ENCODE assay signal across 8 cellular contexts in the genomic region with DNA sequence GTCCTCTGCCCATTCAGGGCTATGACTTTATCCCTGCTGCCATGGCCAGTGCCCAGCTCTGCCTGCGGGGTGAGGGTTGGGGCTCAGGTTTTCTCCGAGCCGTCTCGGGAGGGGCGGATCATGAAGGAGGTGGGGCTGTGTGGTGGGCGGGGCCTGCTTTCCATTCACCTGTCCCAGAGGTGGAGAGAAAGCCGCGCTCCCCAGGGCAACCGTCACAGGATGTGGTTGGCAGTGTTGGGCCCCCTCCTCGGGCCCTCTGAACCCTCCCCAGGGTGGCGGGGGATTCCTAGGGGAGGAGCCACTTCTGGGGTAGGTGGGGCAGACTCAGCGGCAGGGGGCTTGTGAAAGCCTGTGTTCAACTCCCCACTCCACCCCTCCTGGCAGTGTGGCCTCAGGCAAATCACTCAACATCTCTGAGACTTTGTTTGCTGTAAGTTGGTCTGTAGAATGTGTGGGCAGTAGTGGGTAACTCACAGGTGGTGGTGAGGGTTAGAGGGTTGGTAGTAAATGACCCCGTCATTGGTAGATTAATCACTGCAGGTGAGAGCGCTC. TPM values are rescaled to one million over a fixed set of nuclear protein-coding genes. Genes with fewer than 3 reads are reported as not detected.
A peak's percentile ranks its signal among the peaks of the same experiment; 100 is the strongest.
DNase-seq lines count a peak whose midpoint lies in the region; ATAC-seq and TF ChIP-seq lines count a peak whose summit lies in the region.

No MANE protein-coding gene starts in this region.

- in situ Hi-C loops in ACHN (cut with HindIII; ENCODE audit: low pct_ligation_motif_present, low pct_unique_long_range_greater_than_20kb, low sequenced_read_pairs): no loop called here

- H3K9me2 ChIP-seq in OCI-LY1 (ENCODE audit: low read depth, low read length): no peaks in the 10 kb centered on the region

- H3K27ac ChIP-seq in OCI-LY1 (ENCODE audit: low read depth, low read length, poor library complexity, severe bottlenecking): peak overlapping the region; percentile 95
- no peak overlapping the region for H3K27ac ChIP-seq in lower lobe of right lung

- no peaks in the 10 kb centered on the region for H3K9me3 Mint-ChIP-seq in stimulated activated effector memory CD8-positive, alpha-beta T cell treated with anti-CD3 and anti-CD28 coated beads, Interleukin-12 subunit alpha, Interleukin-12 subunit beta, amount 100 ng/mL, for 72 hours

- ATAC-seq in lower lobe of right lung: peak; percentile 57 to 70
- ATAC-seq in stimulated activated effector memory CD8-positive, alpha-beta T cell treated with anti-CD3 and anti-CD28 coated beads, Interleukin-12 subunit alpha, Interleukin-12 subunit beta, amount 100 ng/mL, for 72 hours: peak; percentile 71
- no peak for ATAC-seq in HG03097 (IDR thresholded peaks at IDR 0.05; ENCODE audit: low FRiP score, unreplicated experiment)
- ATAC-seq in HG03571 (IDR thresholded peaks at IDR 0.05; ENCODE audit: unreplicated experiment): no peak

- no peaks in the 10 kb centered on the region for H4K20me1 ChIP-seq in OCI-LY1 (ENCODE audit: insufficient read depth, low read length)

- H2AFZ ChIP-seq in OCI-LY1 (ENCODE audit: low read length): no peak overlapping the region

- TF ChIP-seq CTCF in OCI-LY1 (IDR thresholded peaks at IDR 0.05; ENCODE audit: low read length): no peak
- no peak for TF ChIP-seq CTCF in lower lobe of right lung (IDR thresholded peaks at IDR 0.05)

- H3K4me1 Mint-ChIP-seq in stimulated activated effector memory CD8-positive, alpha-beta T cell treated with anti-CD3 and anti-CD28 coated beads, Interleukin-12 subunit alpha, Interleukin-12 subunit beta, amount 100 ng/mL, for 72 hours: peaks cover 85% of the 10 kb centered on the region

- H3K9me3 ChIP-seq in OCI-LY1 (ENCODE audit: low read length) (no peaks in the 10 kb centered on the region), lower lobe of right lung (no peaks in the 10 kb centered on the region)

- peak overlapping the region; percentile 63 for H3K4me2 ChIP-seq in OCI-LY1 (ENCODE audit: low read length)

- H3K79me2 ChIP-seq in OCI-LY1 (ENCODE audit: insufficient read depth, low read length): no peaks in the 10 kb centered on the region

- H3F3A ChIP-seq in OCI-LY1 (ENCODE audit: insufficient read depth, low read length): no peaks in the 10 kb centered on the region

- H3K27me3 ChIP-seq in OCI-LY1 (ENCODE audit: insufficient read depth, low read length): no peaks in the 10 kb centered on the region
- peaks cover 6% of the 10 kb centered on the region for H3K27me3 ChIP-seq in lower lobe of right lung (ENCODE audit: low read depth)

- peak; percentile 86 to 89 for DNase-seq in activated T-cell treated with anti-CD3 and anti-CD28 coated beads, Interleukin-2, amount 50 U/mL, for 48 hours
- DNase-seq in lower lobe of right lung: peak; percentile 71
- DNase-seq in stimulated activated effector memory CD8-positive, alpha-beta T cell treated with anti-CD3 and anti-CD28 coated beads, Interleukin-12 subunit alpha, Interleukin-12 subunit beta, amount 100 ng/mL, for 72 hours (ENCODE audit: low spot score in 2 of 2): no peak
- DNase-seq in ACHN: no peak
- DNase-seq in NOMO-1 treated with DMSO at 0.1 percent for 48 hours (lab: John Stamatoyannopoulos, UW; ENCODE audit: unreplicated experiment): no peak

- H3K36me3 ChIP-seq in OCI-LY1 (ENCODE audit: insufficient read depth, low read length) (no peaks in the 10 kb centered on the region), lower lobe of right lung (no peaks in the 10 kb centered on the region)

- peak overlapping the region; percentile 54; the same call in 1 of the 2 replicates for H3K9ac ChIP-seq in OCI-LY1 (ENCODE audit: low read length)

- intact Hi-C loops in lower lobe of right lung (cut with DNase I): no loop called here

- peak overlapping the region; percentile 40 for H3K4me3 ChIP-seq in OCI-LY1 (ENCODE audit: low read depth, low read length, poor library complexity, severe bottlenecking)
- H3K4me3 ChIP-seq in lower lobe of right lung: no peak overlapping the region

- H3K4me1 ChIP-seq in OCI-LY1 (ENCODE audit: insufficient read depth, low read length, severe bottlenecking) (peaks cover 56% of the 10 kb centered on the region), lower lobe of right lung (peaks cover 20% of the 10 kb centered on the region)

- peak overlapping the region; percentile 58 for H3K4me3 Mint-ChIP-seq in stimulated activated effector memory CD8-positive, alpha-beta T cell treated with anti-CD3 and anti-CD28 coated beads, Interleukin-12 subunit alpha, Interleukin-12 subunit beta, amount 100 ng/mL, for 72 hours

- peak overlapping the region; percentile 95 for H3K27ac Mint-ChIP-seq in stimulated activated effector memory CD8-positive, alpha-beta T cell treated with anti-CD3 and anti-CD28 coated beads, Interleukin-12 subunit alpha, Interleukin-12 subunit beta, amount 100 ng/mL, for 72 hours

- peaks cover 80% of the 10 kb centered on the region for H3K36me3 Mint-ChIP-seq in stimulated activated effector memory CD8-positive, alpha-beta T cell treated with anti-CD3 and anti-CD28 coated beads, Interleukin-12 subunit alpha, Interleukin-12 subunit beta, amount 100 ng/mL, for 72 hours

RNA-seq across cellular contexts. Expression of a gene that starts 50.3 kb away (rescaled TPM):
- total RNA-seq in lower lobe of right lung: 6.1 TPM

Comparison
In these comparisons a context has a peak if more than half of its experiments do, and no peak if none do; other contexts are left out.
1. DNase-seq: peak in activated T-cell treated with anti-CD3 and anti-CD28 coated beads, Interleukin-2, amount 50 U/mL, for 48 hours (2 of 2) and lower lobe of right lung (single experiment); none in stimulated activated effector memory CD8-positive, alpha-beta T cell treated with anti-CD3 and anti-CD28 coated beads, Interleukin-12 subunit alpha, Interleukin-12 subunit beta, amount 100 ng/mL, for 72 hours (0 of 2), ACHN (single experiment) and NOMO-1 treated with DMSO at 0.1 percent for 48 hours (single experiment).
2. ATAC-seq: peak in lower lobe of right lung (2 of 2) and stimulated activated effector memory CD8-positive, alpha-beta T cell treated with anti-CD3 and anti-CD28 coated beads, Interleukin-12 subunit alpha, Interleukin-12 subunit beta, amount 100 ng/mL, for 72 hours (single experiment); none in HG03097 (single experiment) and HG03571 (single experiment).